In the genomic region with DNA sequence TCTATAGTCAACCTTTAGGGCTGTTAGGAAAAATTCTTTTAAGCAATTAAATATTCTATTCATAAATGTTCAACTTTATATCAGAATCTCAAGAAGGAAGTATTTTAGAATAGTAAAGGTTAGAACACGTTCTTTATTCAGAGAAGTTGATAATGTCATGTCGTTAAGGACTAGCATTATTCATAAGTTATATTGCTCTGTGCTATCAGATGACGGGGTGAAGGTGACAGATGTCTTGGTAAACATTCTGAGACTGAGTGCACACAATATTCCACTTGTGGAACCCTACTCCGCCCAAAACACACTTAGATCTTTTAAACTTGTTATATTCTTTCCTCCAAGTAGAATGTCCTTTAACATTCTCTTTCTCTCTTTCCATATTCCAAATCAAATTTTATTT, we compare ENCODE assay signal across 16 cellular contexts. TPM values are rescaled to one million over a fixed set of nuclear protein-coding genes. Genes with fewer than 3 reads are reported as not detected.
DNase-seq lines count a peak whose midpoint lies in the region; ATAC-seq, FAIRE-seq and TF ChIP-seq lines count a peak whose summit lies in the region.
"Had no signal": no experiment of that assay in that cellular context is flagged by ENCODE, and none has a peak within 500 bp of the region (broad histone marks: within the 10 kb centered on the region; RNA-seq: fewer than 3 reads in every experiment).

No MANE protein-coding gene starts in this region.

- intact Hi-C loops in left colon (cut with DNase I, micrococcal nuclease) = no loop called here
- intact Hi-C loops in right lobe of liver (cut with DNase I) = no loop called here

- H3K4me3 ChIP-seq in A549 (no peak overlapping the region), right lobe of liver (no peak overlapping the region)
- H3K4me3 ChIP-seq: BLaER1 had no signal

- H3K4me1 Mint-ChIP-seq in naive thymus-derived CD8-positive, alpha-beta T cell = peaks cover 3 to 27% (median 18%) of the 10 kb centered on the region in 4 donors

- no peaks in the 10 kb centered on the region for H3K27me3 Mint-ChIP-seq in naive thymus-derived CD8-positive, alpha-beta T cell

- peaks cover 0 to 72% (median 18%) of the 10 kb centered on the region in 3 donors for H3K36me3 Mint-ChIP-seq in naive thymus-derived CD8-positive, alpha-beta T cell

- WGBS in A549 (ENCODE audit: missing lambda C conversion rate) = 85% methylated on average over 4 of the region's 4 CpGs
- 93% methylated on average over 4 of the region's 4 CpGs for WGBS in right lobe of liver (ENCODE audit: insufficient coverage, low coverage, low lambda C conversion rate, missing lambda C conversion rate)

- H3K4me3 Mint-ChIP-seq in naive thymus-derived CD8-positive, alpha-beta T cell = no peak overlapping the region
- H3K4me3 Mint-ChIP-seq: HFFc6 had no signal

- H3K4me2 ChIP-seq in A549 = no peak overlapping the region
- H3K4me2 ChIP-seq: BLaER1 had no signal

- peaks cover 0 to 54% (median 7%) of the 10 kb centered on the region in 4 donors for H3K36me3 ChIP-seq in right lobe of liver

- TF ChIP-seq CTCF in A549 (IDR thresholded peaks at IDR 0.05) (no peak), right lobe of liver (IDR thresholded peaks at IDR 0.05) (no peak)

- no peak overlapping the region for H3K27ac Mint-ChIP-seq in naive thymus-derived CD8-positive, alpha-beta T cell
- H3K27ac Mint-ChIP-seq: HFFc6 had no signal

- TF ChIP-seq RAD21 in A549 (conservative IDR thresholded peaks at IDR 0.05 in 1 of 2, IDR thresholded peaks at IDR 0.05 in 1 of 2) = no peak

- ATAC-seq in A549 = no peak
- peak; percentile 98 for ATAC-seq in left colon
- no peak for ATAC-seq in GM19324 (IDR thresholded peaks at IDR 0.05; ENCODE audit: low FRiP score, unreplicated experiment)
- no peak for ATAC-seq in right lobe of liver
- no peak for ATAC-seq in naive thymus-derived CD8-positive, alpha-beta T cell

- no peak for TF ChIP-seq POLR2A in A549 (IDR thresholded peaks at IDR 0.05; ENCODE audit: low read length)
- no peak for TF ChIP-seq POLR2A in right lobe of liver (IDR thresholded peaks at IDR 0.05)

- CTCF ChIA-PET in A549 (lab: Yijun Ruan, JAX) = interaction anchor here (1.5 to 2.3 kb wide), 2 partner anchors 10 to 31 kb away, joined by 4 to 5 read pairs; no protein-coding TSS in a partner anchor

- no peak for TF ChIP-seq EP300 in A549 (IDR thresholded peaks at IDR 0.05)

- H3K9me3 ChIP-seq in A549 (no peaks in the 10 kb centered on the region), right lobe of liver (no peaks in the 10 kb centered on the region)
- H3K9me3 ChIP-seq: BLaER1 had no signal

- H3K27ac ChIP-seq in A549 (no peak overlapping the region), right lobe of liver (no peak overlapping the region)
- H3K27ac ChIP-seq: 22Rv1, BLaER1 had no signal

- FAIRE-seq in A549 (lab: Jason Lieb, UNC) = peak; percentile 54
- FAIRE-seq: GM12891 had no signal

- no peaks in the 10 kb centered on the region for H3K27me3 ChIP-seq in right lobe of liver
- H3K27me3 ChIP-seq: BLaER1 had no signal

- POLR2A ChIA-PET in A549 (lab: Yijun Ruan, JAX) = no interaction called here
- POLR2A ChIA-PET in naive thymus-derived CD8-positive, alpha-beta T cell (lab: Charles Lee) = no interaction called here

- no peaks in the 10 kb centered on the region for H3K9me3 Mint-ChIP-seq in naive thymus-derived CD8-positive, alpha-beta T cell
- H3K9me3 Mint-ChIP-seq: HFFc6 had no signal

- DNase-seq in DMS 273 (lab: John Stamatoyannopoulos, UW; ENCODE audit: unreplicated experiment) (peak; percentile 51), DMS 273 treated with DMSO at 0.1 percent for 48 hours (lab: John Stamatoyannopoulos, UW) (no peak), A549 (ENCODE audit: low read depth in 1 of 2, low spot score in 1 of 2) (no peak), NCI-H69 (lab: John Stamatoyannopoulos, UW) (peak; percentile 19), left colon (no peak), right lobe of liver (no peak)
- no peak for DNase-seq in naive thymus-derived CD8-positive, alpha-beta T cell
- DNase-seq: AML-193, DMS79, HCEC 1CT, HFFc6, IMR-90 had no signal

- H3K4me1 ChIP-seq in A549 = no peaks in the 10 kb centered on the region
- H3K4me1 ChIP-seq in right lobe of liver = no peaks in the 10 kb centered on the region

TF ChIP-seq in A549, 52 proteins besides CTCF, POLR2A, EP300 and RAD21:
- TF ChIP-seq HOXB13 (CRISPR knock-in tag; IDR thresholded peaks at IDR 0.05; ENCODE audit: low read depth) (no peak), NR3C1 (IDR thresholded peaks at IDR 0.05) (no peak), JUNB (IDR thresholded peaks at IDR 0.05) (no peak), MAZ (IDR thresholded peaks at IDR 0.05; ENCODE audit: borderline replicate concordance, low read depth, low read length) (no peak), NFE2L2 (conservative IDR thresholded peaks at IDR 0.05; ENCODE audit: low read length) (no peak), REST (IDR thresholded peaks at IDR 0.05) (no peak), HES2 (IDR thresholded peaks at IDR 0.05) (no peak), CBX2 (IDR thresholded peaks at IDR 0.05; ENCODE audit: borderline replicate concordance, low read depth) (no peak), KDM1A (IDR thresholded peaks at IDR 0.05; ENCODE audit: low read depth) (no peak), RFX5 (IDR thresholded peaks at IDR 0.05) (no peak)
- TF ChIP-seq, protein P1, sequence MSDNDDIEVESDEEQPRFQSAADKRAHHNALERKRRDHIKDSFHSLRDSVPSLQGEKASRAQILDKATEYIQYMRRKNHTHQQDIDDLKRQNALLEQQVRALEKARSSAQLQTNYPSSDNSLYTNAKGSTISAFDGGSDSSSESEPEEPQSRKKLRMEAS (IDR thresholded peaks at IDR 0.05) = no peak
TF ChIP-seq in A549: peak in this region for 0.

RNA-seq across cellular contexts. Expression of gene AP4E1, which starts 7.9 kb away (rescaled TPM):
- polyA plus RNA-seq in A549 (2011; rRNA removed) = 9.5 and 9.6 TPM in 2 replicates
- polyA plus RNA-seq in A549 (2012; cell fraction: cytosol; rRNA removed) = 1.6 and 1.9 TPM in 2 replicates
- polyA plus RNA-seq in A549 (2012; cell fraction: nucleus; rRNA removed) = 1.1 and 2.4 TPM in 2 replicates
- 9.2 to 10.2 TPM (median 9.6 TPM) in 3 replicates for polyA plus RNA-seq in A549 (2017; fragmentation: RNase III; extraction: RNeasy Plus Mini Kit Qiagen cat#74134 plus additional on column Dnase treatment)
- polyA minus RNA-seq in A549 (2011; rRNA and poly(A)+ RNA removed) = 6.4 and 6.9 TPM in 2 replicates
- total RNA-seq in left colon = 10 to 100 TPM in 1 of 2 donors, 1 to 10 TPM in 1; 9.9 to 10.7 TPM
- 1 to 10 TPM; 4.2 to 5.4 (median 5.0) TPM for total RNA-seq in right lobe of liver
- 10 to 100 TPM; 16.1 to 18.1 TPM for total RNA-seq in naive thymus-derived CD8-positive, alpha-beta T cell
- 1 to 10 TPM; 3.6 to 4.2 (median 3.7) TPM for polyA plus RNA-seq in naive thymus-derived CD8-positive, alpha-beta T cell

Comparison
In these comparisons a context has a peak if more than half of its experiments do, and no peak if none do; other contexts are left out.
1. DNase-seq: peak in DMS 273 (single experiment) and NCI-H69 (single experiment); none in DMS 273 treated with DMSO at 0.1 percent for 48 hours (single experiment), A549 (0 of 2), left colon (0 of 2), right lobe of liver (0 of 3) and naive thymus-derived CD8-positive, alpha-beta T cell (0 of 10).